Comparison of ENCODE assay signal across 14 cellular contexts in the genomic region with DNA sequence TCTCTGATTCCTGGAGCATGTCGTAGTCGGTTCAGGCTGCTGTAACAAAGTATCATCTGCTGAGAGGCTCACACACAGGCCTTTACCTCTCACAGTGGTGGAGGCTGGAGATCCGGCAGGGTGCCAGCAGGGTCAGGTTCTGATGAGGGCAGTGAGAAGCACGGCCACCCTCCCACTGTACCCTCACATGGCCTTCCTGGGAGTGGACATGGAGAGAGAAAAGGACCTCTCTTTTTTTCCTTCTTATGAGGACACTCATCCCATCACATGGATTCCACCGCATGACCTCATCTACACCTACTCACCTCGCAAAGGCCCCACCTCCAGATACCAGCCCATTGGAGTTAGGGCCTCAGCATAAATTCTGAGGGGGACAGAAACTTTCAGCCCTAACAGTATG.
DNase-seq lines count a peak whose midpoint lies in the region; TF ChIP-seq lines count a peak whose summit lies in the region.
"Had no signal": no experiment of that assay in that cellular context is flagged by ENCODE, and none has a peak within 500 bp of the region (broad histone marks: within the 10 kb centered on the region; RNA-seq: fewer than 3 reads in every experiment).

No MANE protein-coding gene starts in this region.

- H3K9me3 Mint-ChIP-seq in CD8-positive, alpha-beta memory T cell = no peaks in the 10 kb centered on the region
- no peaks in the 10 kb centered on the region for H3K9me3 Mint-ChIP-seq in dendritic cell treated with granulocyte-macrophage colony-stimulating factor and Interleukin-4, amounts not matched to agents 40 ng/mL and 50 ng/mL, for 4 days
- H3K9me3 Mint-ChIP-seq in neural crest cell = no peaks in the 10 kb centered on the region

- peaks cover 25 to 43% (median 28%) of the 10 kb centered on the region in 3 donors for H3K4me1 Mint-ChIP-seq in CD8-positive, alpha-beta memory T cell
- H3K4me1 Mint-ChIP-seq in dendritic cell treated with granulocyte-macrophage colony-stimulating factor and Interleukin-4, amounts not matched to agents 40 ng/mL and 50 ng/mL, for 4 days (ENCODE audit: low read depth) = peaks cover 12% of the 10 kb centered on the region
- no peaks in the 10 kb centered on the region for H3K4me1 Mint-ChIP-seq in neural crest cell

- TF ChIP-seq CTCF in MM.1S (IDR thresholded peaks at IDR 0.05; ENCODE audit: low read length) = no peak
- no peak for TF ChIP-seq CTCF in neural crest cell (conservative IDR thresholded peaks at IDR 0.05)

- intact Hi-C loops in dendritic cell treated with granulocyte-macrophage colony-stimulating factor and Interleukin-4, amounts not matched to agents 40 ng/mL and 50 ng/mL, for 4 days (cut with micrococcal nuclease) = no loop called here

- peaks cover 0 to 54% (median 2%) of the 10 kb centered on the region in 3 donors for H3K36me3 Mint-ChIP-seq in CD8-positive, alpha-beta memory T cell
- peaks cover 87% of the 10 kb centered on the region for H3K36me3 Mint-ChIP-seq in dendritic cell treated with granulocyte-macrophage colony-stimulating factor and Interleukin-4, amounts not matched to agents 40 ng/mL and 50 ng/mL, for 4 days (ENCODE audit: low read depth)
- peaks cover 2% of the 10 kb centered on the region for H3K36me3 Mint-ChIP-seq in neural crest cell (ENCODE audit: low read depth)

- H3K9ac ChIP-seq in MM.1S (ENCODE audit: low read length) = no peak overlapping the region

- H3K4me3 Mint-ChIP-seq in CD8-positive, alpha-beta memory T cell = peak overlapping the region in 2 of 7 donors; percentile 18 to 23
- H3K4me3 Mint-ChIP-seq in dendritic cell treated with granulocyte-macrophage colony-stimulating factor and Interleukin-4, amounts not matched to agents 40 ng/mL and 50 ng/mL, for 4 days = no peak overlapping the region
- H3K4me3 Mint-ChIP-seq in neural crest cell = no peak overlapping the region

- H3K9me3 ChIP-seq in CD8-positive, alpha-beta memory T cell (ENCODE audit: low read length) = no peaks in the 10 kb centered on the region
- no peaks in the 10 kb centered on the region for H3K9me3 ChIP-seq in MM.1S (replicated peaks; ENCODE audit: insufficient read depth, low read length)
- H3K9me3 ChIP-seq: SJSA1 had no signal

- peak overlapping the region; percentile 40 for H3K27ac ChIP-seq in CD8-positive, alpha-beta memory T cell (ENCODE audit: low read depth, low read length)
- peak overlapping the region; percentile 16; the same call in 1 of the 2 replicates for H3K27ac ChIP-seq in MM.1S (ENCODE audit: low read length)
- H3K27ac ChIP-seq: SJSA1 had no signal

- peaks cover 37% of the 10 kb centered on the region for H3K36me3 ChIP-seq in CD8-positive, alpha-beta memory T cell (ENCODE audit: insufficient read depth, low read length)
- H3K36me3 ChIP-seq in MM.1S (replicated peaks; ENCODE audit: insufficient read depth, low read length) = no peaks in the 10 kb centered on the region

- H3K4me1 ChIP-seq in CD8-positive, alpha-beta memory T cell (ENCODE audit: insufficient read depth, low read length) = peaks cover 16% of the 10 kb centered on the region
- peaks cover 23% of the 10 kb centered on the region for H3K4me1 ChIP-seq in MM.1S (ENCODE audit: low read length)

- CTCF ChIA-PET in CD8-positive, alpha-beta memory T cell (lab: Charles Lee) = interaction anchor here (2.8 to 5.2 kb wide), 2 partner anchors 37 to 106 kb away, joined by 7 to 54 read pairs; no protein-coding TSS in a partner anchor

- no peak overlapping the region for H3K4me3 ChIP-seq in CD8-positive, alpha-beta memory T cell (ENCODE audit: low read length)
- H3K4me3 ChIP-seq in MM.1S (ENCODE audit: low read length) = no peak overlapping the region
- H3K4me3 ChIP-seq: SJSA1 had no signal

- H3F3A ChIP-seq in MM.1S (ENCODE audit: insufficient read depth, low read length) = peaks cover 10% of the 10 kb centered on the region; the same call in 1 of the 2 replicates

- H3K27me3 ChIP-seq in CD8-positive, alpha-beta memory T cell (ENCODE audit: insufficient read depth, low read length, poor library complexity, severe bottlenecking) = no peaks in the 10 kb centered on the region
- H3K27me3 ChIP-seq in MM.1S (replicated peaks; ENCODE audit: insufficient read depth, low read length) = no peaks in the 10 kb centered on the region
- H3K27me3 ChIP-seq: SJSA1 had no signal

- DNase-seq in CD8-positive, alpha-beta memory T cell = no peak
- DNase-seq in MM.1S = no peak
- no peak for DNase-seq in neural crest cell (ENCODE audit: low read depth, low spot score)
- no peak for DNase-seq in activated CD8-positive, alpha-beta memory T cell treated with anti-CD3 and anti-CD28 coated beads for 24 hours
- DNase-seq in DMS 273 (lab: John Stamatoyannopoulos, UW; ENCODE audit: unreplicated experiment) = no peak
- no peak for DNase-seq in ureter (ENCODE audit: low spot score)
- no peak for DNase-seq in NCI-H1048 (lab: John Stamatoyannopoulos, UW)
- DNase-seq: activated effector memory CD4-positive, alpha-beta T cell treated with anti-CD3 and anti-CD28 coated beads, Interleukin-2, amount 50 U/mL, for 16 hours; NCI-H1694; occipital lobe; stimulated activated CD4-positive, alpha-beta T cell treated with anti-CD3 and anti-CD28 coated beads, Interleukin-1b, Interleukin-23, amount 100 ng/mL, for 48 hours; stimulated activated naive CD4-positive, alpha-beta T cell had no signal

- POLR2A ChIA-PET in CD8-positive, alpha-beta memory T cell (lab: Charles Lee) = no interaction called here

- peak overlapping the region; percentile 53 to 94 (median 88) for H3K27ac Mint-ChIP-seq in CD8-positive, alpha-beta memory T cell
- peak overlapping the region; percentile 26 for H3K27ac Mint-ChIP-seq in dendritic cell treated with granulocyte-macrophage colony-stimulating factor and Interleukin-4, amounts not matched to agents 40 ng/mL and 50 ng/mL, for 4 days
- H3K27ac Mint-ChIP-seq in neural crest cell (ENCODE audit: unreplicated experiment) = peak overlapping the region; percentile 27

- no peaks in the 10 kb centered on the region for H4K20me1 ChIP-seq in MM.1S (ENCODE audit: insufficient read depth, low read length)

- H3K9me2 ChIP-seq in MM.1S (replicated peaks; ENCODE audit: insufficient read depth, low read length) = no peaks in the 10 kb centered on the region

- H3K27me3 Mint-ChIP-seq in CD8-positive, alpha-beta memory T cell = peaks cover 0 to 1% of the 10 kb centered on the region in 2 donors
- H3K27me3 Mint-ChIP-seq in dendritic cell treated with granulocyte-macrophage colony-stimulating factor and Interleukin-4, amounts not matched to agents 40 ng/mL and 50 ng/mL, for 4 days = no peaks in the 10 kb centered on the region
- no peaks in the 10 kb centered on the region for H3K27me3 Mint-ChIP-seq in neural crest cell (ENCODE audit: low read depth)

- no peak overlapping the region for H2AFZ ChIP-seq in MM.1S (ENCODE audit: low read length)

- no peak overlapping the region for H3K4me2 ChIP-seq in MM.1S (ENCODE audit: low read depth, low read length)

- peaks cover 55% of the 10 kb centered on the region for H3K79me2 ChIP-seq in MM.1S (ENCODE audit: low read length)

Comparison
In these comparisons a context has a peak if more than half of its experiments do, and no peak if none do; other contexts are left out.
1. H3K27ac Mint-ChIP-seq: peak in every context shown above with its lines; median percentile 88 in CD8-positive, alpha-beta memory T cell; 27 in neural crest cell; 26 in dendritic cell treated with granulocyte-macrophage colony-stimulating factor and Interleukin-4, amounts not matched to agents 40 ng/mL and 50 ng/mL, for 4 days.